ENCODE assay signal across 16 cellular contexts in the genomic region with DNA sequence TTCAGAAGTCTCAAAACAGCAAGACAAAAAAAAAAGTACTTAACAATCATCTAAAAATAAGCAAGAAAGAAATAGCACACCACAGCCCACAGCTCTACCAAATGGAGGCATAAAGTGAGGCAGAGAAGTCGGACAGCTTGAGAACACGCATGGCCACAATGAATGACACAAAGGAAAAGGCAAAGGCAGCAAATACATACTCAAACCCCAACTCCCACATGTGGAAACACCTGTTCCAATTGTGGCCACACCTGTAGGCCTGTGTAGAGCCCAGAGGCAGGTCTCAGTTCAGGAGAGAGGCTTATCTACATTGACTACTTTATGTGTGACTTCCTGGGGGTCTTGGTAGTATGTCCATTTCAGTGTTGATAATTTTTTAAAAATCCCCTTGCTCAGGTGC.
DNase-seq lines count a peak whose midpoint lies in the region; ATAC-seq, FAIRE-seq and TF ChIP-seq lines count a peak whose summit lies in the region.
"Had no signal": no experiment of that assay in that cellular context is flagged by ENCODE, and none has a peak within 500 bp of the region (broad histone marks: within the 10 kb centered on the region; RNA-seq: fewer than 3 reads in every experiment).

No MANE protein-coding gene starts in this region.

- no peaks in the 10 kb centered on the region for H3K9me3 Mint-ChIP-seq in activated T-cell treated with anti-CD3 and anti-CD28 coated beads, Interleukin-2, amount 50 U/mL, for 4 hours
- H3K9me3 Mint-ChIP-seq in naive thymus-derived CD8-positive, alpha-beta T cell: peaks cover 0 to under 1% (median 0%) of the 10 kb centered on the region in 9 donors

- no peak for TF ChIP-seq CTCF in H1 (IDR thresholded peaks at IDR 0.05; ENCODE audit: control extremely low read depth in 1 of 3, insufficient read depth in 1 of 3, low read depth in 1 of 3, low read length in 3 of 3)

- no peak overlapping the region for H3K4ac ChIP-seq in H1 (replicated peaks; ENCODE audit: insufficient read length, low read depth, low read length)

- DNase-seq in H1 (ENCODE audit: low read depth in 1 of 2, low spot score in 2 of 2) (no peak), SKM-1 treated with dmso at 0.1 percent for 144 hours (lab: John Stamatoyannopoulos, UW; ENCODE audit: unreplicated experiment) (no peak), NCI-H1417 treated with DMSO at 0.1 percent for 48 hours (lab: John Stamatoyannopoulos, UW) (no peak)
- no peak for DNase-seq in activated T-cell treated with anti-CD3 and anti-CD28 coated beads, Interleukin-2, amount 50 U/mL, for 4 hours
- DNase-seq in naive thymus-derived CD8-positive, alpha-beta T cell: no peak
- DNase-seq: activated CD8-positive, alpha-beta memory T cell treated with anti-CD3 and anti-CD28 coated beads, Interleukin-2, amount 50 U/mL, for 4 hours; effector memory CD4-positive, alpha-beta T cell; NCI-H1436; stimulated activated CD4-positive, alpha-beta T cell treated with anti-CD3 and anti-CD28 coated beads, Interleukin-4, amount 100 ng/mL, for 1 hour had no signal

- no peak for FAIRE-seq in H1 (lab: Jason Lieb, UNC)
- FAIRE-seq: astrocyte, G401.6 had no signal

- H4K91ac ChIP-seq in H1 (replicated peaks; ENCODE audit: insufficient read length, low read length): no peak overlapping the region

- TF ChIP-seq POLR2A in H1 (IDR thresholded peaks at IDR 0.05; ENCODE audit: control extremely low read depth in 1 of 2, low read depth in 2 of 2, low read length in 2 of 2): no peak

- H3K36me3 ChIP-seq in H1 (ENCODE audit: control insufficient read depth in 2 of 4, insufficient read depth in 4 of 4, low read length in 3 of 4): no peaks in the 10 kb centered on the region
- H3K36me3 ChIP-seq: suprapubic skin had no signal

- H3K23ac ChIP-seq in H1 (ENCODE audit: insufficient read length): no peak overlapping the region

- no peak overlapping the region for H2BK120ac ChIP-seq in H1 (replicated peaks; ENCODE audit: low read depth, low read length)

- no peak overlapping the region for H4K5ac ChIP-seq in H1 (ENCODE audit: insufficient read length, low read depth, low read length)

- ATAC-seq in GM18498 (IDR thresholded peaks at IDR 0.05; ENCODE audit: unreplicated experiment): peak; percentile 63
- peak; percentile 64 for ATAC-seq in GM21526 (IDR thresholded peaks at IDR 0.05; ENCODE audit: low FRiP score, unreplicated experiment)
- peak; percentile 62 for ATAC-seq in HG03135 (IDR thresholded peaks at IDR 0.05; ENCODE audit: unreplicated experiment)
- ATAC-seq in activated T-cell treated with anti-CD3 and anti-CD28 coated beads, Interleukin-2, amount 50 U/mL, for 4 hours: no peak
- no peak for ATAC-seq in naive thymus-derived CD8-positive, alpha-beta T cell
- ATAC-seq: left lobe of liver had no signal

- no peak overlapping the region for H2AK5ac ChIP-seq in H1 (ENCODE audit: low read depth, low read length)

- H3K23me2 ChIP-seq in H1 (ENCODE audit: low read depth, low read length): no peaks in the 10 kb centered on the region

- H2BK20ac ChIP-seq in H1 (ENCODE audit: low read length): no peak overlapping the region

- no peak overlapping the region for H3K18ac ChIP-seq in H1 (ENCODE audit: extremely low read depth, low read length)

- TF ChIP-seq RAD21 in H1 (IDR thresholded peaks at IDR 0.05 in 1 of 2, conservative IDR thresholded peaks at IDR 0.05 in 1 of 2; ENCODE audit: low read depth in 2 of 2, low read length in 2 of 2): no peak

- H3K79me1 ChIP-seq in H1 (ENCODE audit: low read depth, low read length): no peaks in the 10 kb centered on the region

- no peak overlapping the region for H3K4me2 ChIP-seq in H1 (ENCODE audit: insufficient read depth in 1 of 2, low read depth in 2 of 2, low read length in 2 of 2)

- H3K4me3 Mint-ChIP-seq in activated T-cell treated with anti-CD3 and anti-CD28 coated beads, Interleukin-2, amount 50 U/mL, for 4 hours: no peak overlapping the region
- no peak overlapping the region for H3K4me3 Mint-ChIP-seq in naive thymus-derived CD8-positive, alpha-beta T cell

- H2AFZ ChIP-seq in H1 (ENCODE audit: low read length): no peak overlapping the region

- H3K27ac Mint-ChIP-seq in naive thymus-derived CD8-positive, alpha-beta T cell: peak overlapping the region in 1 of 10 donors; percentile 4

- CTCF ChIA-PET in H1 (lab: Charles Lee; ENCODE audit: partially characterized antibody): interaction anchor here (1.2 kb wide), 1 partner anchor 11 kb away, joined by 3 read pairs; no protein-coding TSS in a partner anchor

- no peak overlapping the region for H3K27ac ChIP-seq in H1 (ENCODE audit: low read depth, low read length)
- H3K27ac ChIP-seq: suprapubic skin had no signal

- no peaks in the 10 kb centered on the region; a peak in 1 of 4 replicates for H3K9me3 ChIP-seq in H1 (ENCODE audit: insufficient read depth in 2 of 2, low read depth in 1 of 2, low read length in 1 of 2)
- H3K9me3 ChIP-seq: suprapubic skin had no signal

- H3K27me3 ChIP-seq in H1 (replicated peaks in 1 of 4; ENCODE audit: control insufficient read depth in 3 of 4, extremely low read depth in 1 of 4, insufficient read depth in 3 of 4, low read length in 3 of 4): no peaks in the 10 kb centered on the region
- H3K27me3 ChIP-seq: suprapubic skin had no signal

- no peaks in the 10 kb centered on the region for H3K27me3 Mint-ChIP-seq in activated T-cell treated with anti-CD3 and anti-CD28 coated beads, Interleukin-2, amount 50 U/mL, for 4 hours (ENCODE audit: low read depth)
- peaks cover 0 to under 1% (median 0%) of the 10 kb centered on the region in 5 donors for H3K27me3 Mint-ChIP-seq in naive thymus-derived CD8-positive, alpha-beta T cell

- H2BK15ac ChIP-seq in H1 (ENCODE audit: low read length): peak overlapping the region; percentile 84; the same call in 1 of the 2 replicates

- POLR2A ChIA-PET in H1 (lab: Charles Lee; ENCODE audit: partially characterized antibody): no interaction called here
- POLR2A ChIA-PET in naive thymus-derived CD8-positive, alpha-beta T cell (lab: Charles Lee): no interaction called here

- no peaks in the 10 kb centered on the region for H3K36me3 Mint-ChIP-seq in activated T-cell treated with anti-CD3 and anti-CD28 coated beads, Interleukin-2, amount 50 U/mL, for 4 hours (ENCODE audit: insufficient read depth)
- H3K36me3 Mint-ChIP-seq in naive thymus-derived CD8-positive, alpha-beta T cell: no peaks in the 10 kb centered on the region

- no peak for TF ChIP-seq EP300 in H1 (IDR thresholded peaks at IDR 0.05; ENCODE audit: borderline replicate concordance in 1 of 2, low read depth in 2 of 2, low read length in 2 of 2)

- no peaks in the 10 kb centered on the region; a peak in 1 of 7 replicates for H3K4me1 ChIP-seq in H1 (replicated peaks in 1 of 4; ENCODE audit: control insufficient read depth in 3 of 4, insufficient read depth in 4 of 4, low read length in 3 of 4)
- H3K4me1 ChIP-seq: suprapubic skin had no signal

- H2BK5ac ChIP-seq in H1 (ENCODE audit: low read depth, low read length): 0 out of 2 replicates have a peak overlapping the region, but pooled peaks have one; percentile 7

- no peak overlapping the region for H3K9ac ChIP-seq in H1 (replicated peaks in 1 of 4; ENCODE audit: extremely low read depth in 1 of 4, low read depth in 3 of 4, low read length in 3 of 4)

- H2BK12ac ChIP-seq in H1 (ENCODE audit: low read depth, low read length): peak overlapping the region; percentile 56; the same call in 1 of the 2 replicates

- H3K4me1 Mint-ChIP-seq in activated T-cell treated with anti-CD3 and anti-CD28 coated beads, Interleukin-2, amount 50 U/mL, for 4 hours (ENCODE audit: low read depth): no peaks in the 10 kb centered on the region
- peaks cover 0 to 17% (median 0%) of the 10 kb centered on the region in 4 donors for H3K4me1 Mint-ChIP-seq in naive thymus-derived CD8-positive, alpha-beta T cell

- no peaks in the 10 kb centered on the region for H3K79me2 ChIP-seq in H1 (ENCODE audit: control insufficient read depth in 1 of 2, insufficient read depth in 2 of 2, low read length in 2 of 2)

- no peaks in the 10 kb centered on the region for H4K20me1 ChIP-seq in H1 (replicated peaks in 1 of 2; ENCODE audit: control insufficient read depth in 1 of 2, insufficient read depth in 2 of 2, low read length in 2 of 2)

- H3K14ac ChIP-seq in H1 (ENCODE audit: insufficient read length): no peak overlapping the region

- H3K4me3 ChIP-seq in H1 (ENCODE audit: extremely low read depth in 1 of 4, insufficient read depth in 2 of 4, low read depth in 3 of 4, low read length in 4 of 4): no peak overlapping the region
- H3K4me3 ChIP-seq: suprapubic skin had no signal

- no peak overlapping the region for H3K56ac ChIP-seq in H1 (replicated peaks; ENCODE audit: insufficient read length, low read depth, low read length)

- no peak overlapping the region; the same call in 1 of the 2 replicates for H4K8ac ChIP-seq in H1 (ENCODE audit: extremely low read depth, insufficient read depth, low read length)

- WGBS in H1 (ENCODE audit: extremely low coverage in 1 of 2, insufficient coverage in 1 of 2, insufficient read length in 1 of 2, insufficient replicate concordance in 2 of 2, low coverage in 1 of 2, low lambda C conversion rate in 2 of 2, missing lambda C conversion rate in 1 of 2), 2 experiments: 94% methylated on average over 2 of the region's 2 CpGs; no CpG with 5 or more reads in 1 of the 2 experiments

TF ChIP-seq in H1, 55 proteins besides CTCF, POLR2A, EP300 and RAD21 (continues in another document):
- TF ChIP-seq, protein P1, sequence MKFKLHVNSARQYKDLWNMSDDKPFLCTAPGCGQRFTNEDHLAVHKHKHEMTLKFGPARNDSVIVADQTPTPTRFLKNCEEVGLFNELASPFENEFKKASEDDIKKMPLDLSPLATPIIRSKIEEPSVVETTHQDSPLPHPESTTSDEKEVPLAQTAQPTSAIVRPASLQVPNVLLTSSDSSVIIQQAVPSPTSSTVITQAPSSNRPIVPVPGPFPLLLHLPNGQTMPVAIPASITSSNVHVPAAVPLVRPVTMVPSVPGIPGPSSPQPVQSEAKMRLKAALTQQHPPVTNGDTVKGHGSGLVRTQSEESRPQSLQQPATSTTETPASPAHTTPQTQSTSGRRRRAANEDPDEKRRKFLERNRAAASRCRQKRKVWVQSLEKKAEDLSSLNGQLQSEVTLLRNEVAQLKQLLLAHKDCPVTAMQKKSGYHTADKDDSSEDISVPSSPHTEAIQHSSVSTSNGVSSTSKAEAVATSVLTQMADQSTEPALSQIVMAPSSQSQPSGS (IDR thresholded peaks at IDR 0.05; ENCODE audit: low read length): no peak
- no peak for TF ChIP-seq CTBP2 (IDR thresholded peaks at IDR 0.05; ENCODE audit: borderline replicate concordance, insufficient read depth, insufficient read length, low read length)
- TF ChIP-seq TAF1 (IDR thresholded peaks at IDR 0.05; ENCODE audit: low read depth, low read length): no peak
- TF ChIP-seq CBX5 (IDR thresholded peaks at IDR 0.05; ENCODE audit: low read depth, low read length): no peak
- no peak for TF ChIP-seq SAP30 (IDR thresholded peaks at IDR 0.05; ENCODE audit: insufficient read depth, insufficient replicate concordance, low read length)
- TF ChIP-seq SIRT6 (IDR thresholded peaks at IDR 0.05; ENCODE audit: low read length): no peak
- TF ChIP-seq JUND (IDR thresholded peaks at IDR 0.05; ENCODE audit: low read length): no peak
- TF ChIP-seq TCF12 (IDR thresholded peaks at IDR 0.05; ENCODE audit: low read depth, low read length): no peak
- no peak for TF ChIP-seq SRF (IDR thresholded peaks at IDR 0.05; ENCODE audit: low read depth, low read length)
- no peak for TF ChIP-seq MAFK (IDR thresholded peaks at IDR 0.05; ENCODE audit: low read depth, low read length)

Comparison
In these comparisons a context has a peak if more than half of its experiments do, and no peak if none do; other contexts are left out.
1. ATAC-seq: peak in GM18498 (single experiment), GM21526 (single experiment) and HG03135 (single experiment); none in activated T-cell treated with anti-CD3 and anti-CD28 coated beads, Interleukin-2, amount 50 U/mL, for 4 hours (0 of 2) and naive thymus-derived CD8-positive, alpha-beta T cell (0 of 2).